In the genomic region with DNA sequence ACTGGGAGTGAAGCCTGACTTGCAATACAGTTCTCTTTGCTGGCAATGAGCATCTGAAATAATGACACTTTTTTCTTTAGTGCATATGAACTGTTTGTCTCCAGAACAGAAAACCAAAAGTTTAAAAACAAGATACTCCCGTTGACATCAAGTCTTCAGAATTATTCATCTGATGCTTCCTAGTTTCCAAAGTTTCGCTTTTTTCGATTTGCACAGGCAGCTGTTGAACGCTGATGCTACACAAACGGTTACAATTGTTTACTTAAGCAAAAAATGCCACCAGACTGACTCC, we compare ENCODE assay signal across 8 cellular contexts. TPM values are rescaled to one million over a fixed set of nuclear protein-coding genes. Genes with fewer than 3 reads are reported as not detected.
DNase-seq lines count a peak whose midpoint lies in the region; ATAC-seq, FAIRE-seq and TF ChIP-seq lines count a peak whose summit lies in the region.

No MANE protein-coding gene starts in this region.

- intact Hi-C loops in esophagus squamous epithelium (cut with DNase I) (no loop called here), pancreas (cut with DNase I) (no loop called here)

- no peak for ATAC-seq in DND-41 (ENCODE audit: insufficient read depth, low read depth)
- ATAC-seq in RWPE2 (ENCODE audit: low read depth): no peak
- no peak for ATAC-seq in pancreas
- no peak for ATAC-seq in HG03469 (IDR thresholded peaks at IDR 0.05; ENCODE audit: unreplicated experiment)

- no peak for TF ChIP-seq CTCF in DND-41 (IDR thresholded peaks at IDR 0.05; ENCODE audit: borderline replicate concordance, extremely low read depth, low read length, poor library complexity, severe bottlenecking)
- no peak for TF ChIP-seq CTCF in RWPE2 (IDR thresholded peaks at IDR 0.05; ENCODE audit: poor library complexity, severe bottlenecking)
- TF ChIP-seq CTCF in esophagus squamous epithelium (IDR thresholded peaks at IDR 0.05): no peak
- TF ChIP-seq CTCF in pancreas (IDR thresholded peaks at IDR 0.05): no peak

- no peak for FAIRE-seq in pancreas (lab: Jason Lieb, UNC)

- H3K4me3 ChIP-seq in DND-41 (ENCODE audit: low read depth in 1 of 2, low read length in 2 of 2) (peak overlapping the region; percentile 71 to 80), RWPE2 (ENCODE audit: severe bottlenecking) (peak overlapping the region; percentile 96), esophagus squamous epithelium (peak overlapping the region; percentile 61 to 92 (median 76)), pancreas (peak overlapping the region; percentile 45 to 80 (median 70))

- H3K4me1 ChIP-seq in DND-41 (ENCODE audit: insufficient read depth, low read length) (peaks cover 31% of the 10 kb centered on the region), RWPE2 (ENCODE audit: insufficient read depth, poor library complexity, severe bottlenecking) (peaks cover 40% of the 10 kb centered on the region), esophagus squamous epithelium (peaks cover 0 to 46% (median 8%) of the 10 kb centered on the region in 3 donors), pancreas (peaks cover 15 to 32% (median 21%) of the 10 kb centered on the region in 3 donors)

- H3K27ac ChIP-seq in DND-41 (ENCODE audit: low read length) (peak overlapping the region; percentile 87), RWPE2 (ENCODE audit: poor library complexity, severe bottlenecking) (peak overlapping the region; percentile 92), esophagus squamous epithelium (peak overlapping the region; percentile 97 to 99 (median 98)), pancreas (peak overlapping the region; percentile 94 to 99 (median 96))

- peak overlapping the region; percentile 71 for H3K4me2 ChIP-seq in DND-41 (ENCODE audit: insufficient read depth, low read length)

- H3K9me3 ChIP-seq in DND-41 (ENCODE audit: insufficient read depth, low read length, severe bottlenecking) (no peaks in the 10 kb centered on the region), RWPE2 (ENCODE audit: severe bottlenecking) (no peaks in the 10 kb centered on the region), esophagus squamous epithelium (no peaks in the 10 kb centered on the region), pancreas (no peaks in the 10 kb centered on the region)

- peaks cover 19% of the 10 kb centered on the region; the same call in 1 of the 2 replicates for H3K36me3 ChIP-seq in DND-41 (ENCODE audit: insufficient read depth, low read length)
- peaks cover 31% of the 10 kb centered on the region for H3K36me3 ChIP-seq in RWPE2 (ENCODE audit: low read depth)
- H3K36me3 ChIP-seq in esophagus squamous epithelium: peaks cover 0 to 7% (median 0%) of the 10 kb centered on the region in 3 donors
- peaks cover 0 to 3% (median 0%) of the 10 kb centered on the region in 3 donors for H3K36me3 ChIP-seq in pancreas

- 0% methylated on average over 5 of the region's 5 CpGs for WGBS in esophagus squamous epithelium, 2 donors
- 0 to 1% methylated on average over 5 of the region's 5 CpGs for WGBS in pancreas, 2 donors

- peak overlapping the region; percentile 81 for H3K9ac ChIP-seq in DND-41 (ENCODE audit: low read depth, low read length)

- peak overlapping the region; percentile 95 for H2AFZ ChIP-seq in DND-41 (ENCODE audit: low read depth, low read length)

- TF ChIP-seq POLR2A in esophagus squamous epithelium (IDR thresholded peaks at IDR 0.05): no peak

- no peak for DNase-seq in DND-41
- DNase-seq in RWPE2 (ENCODE audit: low spot score): no peak
- DNase-seq in esophagus squamous epithelium (lab: John Stamatoyannopoulos, UW): no peak
- DNase-seq in pancreas: no peak
- no peak for DNase-seq in SHP77 (lab: John Stamatoyannopoulos, UW)
- DNase-seq in NCI-H1105 (lab: John Stamatoyannopoulos, UW): no peak
- no peak for DNase-seq in HPDE6-E6E7 (ENCODE audit: extremely low spot score)

- no peaks in the 10 kb centered on the region for H3K27me3 ChIP-seq in DND-41 (ENCODE audit: insufficient read depth, low read length, poor library complexity)
- no peaks in the 10 kb centered on the region for H3K27me3 ChIP-seq in RWPE2 (ENCODE audit: insufficient read depth, poor library complexity, severe bottlenecking)
- no peaks in the 10 kb centered on the region for H3K27me3 ChIP-seq in esophagus squamous epithelium
- H3K27me3 ChIP-seq in pancreas: no peaks in the 10 kb centered on the region

- peaks cover 42% of the 10 kb centered on the region for H3K79me2 ChIP-seq in DND-41 (ENCODE audit: insufficient read depth, low read length)

- no peaks in the 10 kb centered on the region for H4K20me1 ChIP-seq in DND-41 (ENCODE audit: insufficient read depth, low read length)

RNA-seq across cellular contexts. Expression of gene BIRC2, which starts 0.6 kb away (rescaled TPM):
- total RNA-seq in esophagus squamous epithelium (10 to 100 TPM; 18.9 to 38.7 (median 26.4) TPM), pancreas (10 to 100 TPM; 20.2 to 39.1 (median 24.7) TPM)
- polyA plus RNA-seq in pancreas: 10 to 100 TPM; 20.3 to 23.0 TPM

RNA-seq across cellular contexts. Expression of gene BIRC3, which starts 29.1 kb away (rescaled TPM):
- total RNA-seq in esophagus squamous epithelium (1 to 10 TPM; 2.4 to 6.9 (median 6.0) TPM), pancreas (10 to 100 TPM in 2 of 6 donors, 1 to 10 TPM in 4; 4.8 to 47.3 (median 8.5) TPM)
- 1 to 10 TPM; 5.4 to 8.9 TPM for polyA plus RNA-seq in pancreas
